In the genomic region with DNA sequence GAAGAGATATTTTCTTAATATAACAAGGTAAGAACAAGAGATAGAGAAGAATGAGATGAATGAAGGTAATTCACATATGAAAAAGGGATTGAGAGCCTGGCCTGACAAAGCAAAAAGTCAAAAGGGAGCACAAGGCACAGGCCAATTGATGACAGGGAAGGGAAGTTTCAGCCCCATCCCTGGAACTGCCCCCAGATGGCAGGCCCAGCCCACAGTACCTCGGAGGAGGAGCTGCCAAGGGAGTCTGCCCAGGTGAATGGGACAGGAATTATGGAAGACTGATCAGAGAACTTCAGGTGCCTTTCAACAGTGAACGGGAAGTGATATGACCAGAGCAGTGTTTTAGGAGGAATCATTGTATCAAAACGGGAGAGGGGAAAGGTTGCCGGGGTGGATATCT, we compare ENCODE assay signal across 19 cellular contexts. TPM values are rescaled to one million over a fixed set of nuclear protein-coding genes. Genes with fewer than 3 reads are reported as not detected.
DNase-seq lines count a peak whose midpoint lies in the region; ATAC-seq and TF ChIP-seq lines count a peak whose summit lies in the region.
"Had no signal": no experiment of that assay in that cellular context is flagged by ENCODE, and none has a peak within 500 bp of the region (broad histone marks: within the 10 kb centered on the region; RNA-seq: fewer than 3 reads in every experiment).

No MANE protein-coding gene starts in this region.

- H3K9me3 Mint-ChIP-seq in activated naive CD4-positive, alpha-beta T cell treated with anti-CD3 and anti-CD28 coated beads, Interleukin-2, amount 50 U/mL, for 24 hours, result no peaks in the 10 kb centered on the region
- no peaks in the 10 kb centered on the region for H3K9me3 Mint-ChIP-seq in activated naive CD4-positive, alpha-beta T cell treated with anti-CD3 and anti-CD28 coated beads, Interleukin-2, amount 50 U/mL, for 72 hours
- peaks cover 10% of the 10 kb centered on the region for H3K9me3 Mint-ChIP-seq in endodermal cell
- H3K9me3 Mint-ChIP-seq: HFFc6 had no signal

- H3K27ac ChIP-seq in HUES64 (ENCODE audit: low read depth, low read length) (0 out of 2 replicates have a peak overlapping the region, but pooled peaks have one; percentile 17), endodermal cell (ENCODE audit: low read depth, low read length) (no peak overlapping the region)
- H3K27ac ChIP-seq: GM23248, SJSA1 had no signal

- H3K9me3 ChIP-seq in HUES64 (ENCODE audit: insufficient read depth, low read depth, low read length), result peaks cover 13% of the 10 kb centered on the region
- H3K9me3 ChIP-seq in endodermal cell (ENCODE audit: control insufficient read depth, low read length), result peaks cover 29% of the 10 kb centered on the region
- H3K9me3 ChIP-seq: BE2C, SJSA1 had no signal

- peaks cover 26% of the 10 kb centered on the region for H3K36me3 Mint-ChIP-seq in activated naive CD4-positive, alpha-beta T cell treated with anti-CD3 and anti-CD28 coated beads, Interleukin-2, amount 50 U/mL, for 24 hours
- peaks cover 0 to 6% of the 10 kb centered on the region in 2 donors for H3K36me3 Mint-ChIP-seq in activated naive CD4-positive, alpha-beta T cell treated with anti-CD3 and anti-CD28 coated beads, Interleukin-2, amount 50 U/mL, for 72 hours
- H3K36me3 Mint-ChIP-seq in endodermal cell (ENCODE audit: low read depth), result peaks cover 12% of the 10 kb centered on the region

- no peak overlapping the region for H3K4me3 Mint-ChIP-seq in activated naive CD4-positive, alpha-beta T cell treated with anti-CD3 and anti-CD28 coated beads, Interleukin-2, amount 50 U/mL, for 24 hours
- no peak overlapping the region for H3K4me3 Mint-ChIP-seq in endodermal cell
- H3K4me3 Mint-ChIP-seq: HFFc6 had no signal

- H3K27me3 Mint-ChIP-seq in activated naive CD4-positive, alpha-beta T cell treated with anti-CD3 and anti-CD28 coated beads, Interleukin-2, amount 50 U/mL, for 24 hours, result no peaks in the 10 kb centered on the region
- no peaks in the 10 kb centered on the region for H3K27me3 Mint-ChIP-seq in endodermal cell (ENCODE audit: insufficient read depth)

- ATAC-seq in activated naive CD4-positive, alpha-beta T cell treated with anti-CD3 and anti-CD28 coated beads, Interleukin-2, amount 50 U/mL, for 72 hours, result no peak
- ATAC-seq: Right ventricle myocardium inferior had no signal

- H3K4me1 ChIP-seq in HUES64 (ENCODE audit: insufficient read depth, low read length), result peaks cover 15% of the 10 kb centered on the region
- H3K4me1 ChIP-seq in endodermal cell (ENCODE audit: control insufficient read depth, insufficient read depth, low read length), result no peaks in the 10 kb centered on the region
- H3K4me1 ChIP-seq: BE2C, SJSA1 had no signal

- peak; percentile 21 for TF ChIP-seq CTCF in endodermal cell (conservative IDR thresholded peaks at IDR 0.05)

- no peaks in the 10 kb centered on the region for H3K27me3 ChIP-seq in HUES64 (ENCODE audit: insufficient read depth, low read length)
- no peaks in the 10 kb centered on the region for H3K27me3 ChIP-seq in endodermal cell (ENCODE audit: control insufficient read depth, insufficient read depth, low read length, poor library complexity, severe bottlenecking)
- H3K27me3 ChIP-seq: BE2C, SJSA1 had no signal

- no peak overlapping the region for H3K4me3 ChIP-seq in HUES64 (ENCODE audit: low read length)
- no peak overlapping the region for H3K4me3 ChIP-seq in endodermal cell (ENCODE audit: low read length)
- H3K4me3 ChIP-seq: GM23248, SJSA1 had no signal

- no peak for DNase-seq in activated naive CD4-positive, alpha-beta T cell treated with anti-CD3 and anti-CD28 coated beads, Interleukin-2, amount 50 U/mL, for 72 hours (ENCODE audit: low spot score in 2 of 2)
- peak; percentile 78 for DNase-seq in endodermal cell
- no peak for DNase-seq in NCI-H1436 (lab: John Stamatoyannopoulos, UW)
- no peak for DNase-seq in mucosa of gallbladder (ENCODE audit: low spot score)
- no peak for DNase-seq in nucleus accumbens (lab: John Stamatoyannopoulos, UW)
- DNase-seq: BE2C, DND-41, GM23248, HFFc6, MM.1S, NCI-H1048, NCI-H1436 treated with DMSO at 0.1 percent for 48 hours, NCI-H1930, NCI-H2171, NCI-H524 treated with DMSO at 0.1 percent for 48 hours had no signal

- 87% methylated on average over 4 of the region's 4 CpGs for WGBS in HUES64
- 91 to 94% methylated on average over 4 of the region's 4 CpGs for WGBS in endodermal cell (ENCODE audit: insufficient coverage in 1 of 2, insufficient read length in 1 of 2), 2 experiments

- H3K36me3 ChIP-seq in HUES64 (ENCODE audit: insufficient read depth, low read length), result no peaks in the 10 kb centered on the region; the same call in 1 of the 2 replicates
- H3K36me3 ChIP-seq in endodermal cell (ENCODE audit: control insufficient read depth, insufficient read depth, low read length), result peaks cover 9% of the 10 kb centered on the region

- H3K27ac Mint-ChIP-seq in activated naive CD4-positive, alpha-beta T cell treated with anti-CD3 and anti-CD28 coated beads, Interleukin-2, amount 50 U/mL, for 24 hours, result peak overlapping the region; percentile 9
- peak overlapping the region in 1 of 2 donors; percentile 27 for H3K27ac Mint-ChIP-seq in activated naive CD4-positive, alpha-beta T cell treated with anti-CD3 and anti-CD28 coated beads, Interleukin-2, amount 50 U/mL, for 72 hours
- H3K27ac Mint-ChIP-seq in endodermal cell, result no peak overlapping the region
- H3K27ac Mint-ChIP-seq: HFFc6 had no signal

- H3K9ac ChIP-seq in HUES64 (ENCODE audit: low read depth, low read length), result no peak overlapping the region
- H3K9ac ChIP-seq in endodermal cell (ENCODE audit: extremely low read depth, low read length, poor library complexity, severe bottlenecking), result no peak overlapping the region
- H3K9ac ChIP-seq: GM23248 had no signal

- no peaks in the 10 kb centered on the region for H3K4me1 Mint-ChIP-seq in activated naive CD4-positive, alpha-beta T cell treated with anti-CD3 and anti-CD28 coated beads, Interleukin-2, amount 50 U/mL, for 24 hours
- peaks cover 3% of the 10 kb centered on the region for H3K4me1 Mint-ChIP-seq in endodermal cell

RNA-seq across cellular contexts. Expression of a gene that starts 15.7 kb away (rescaled TPM):
- 10 to 100 TPM; 43.9 to 56.2 TPM for total RNA-seq in activated naive CD4-positive, alpha-beta T cell treated with anti-CD3 and anti-CD28 coated beads, Interleukin-2, amount 50 U/mL, for 72 hours
- polyA plus RNA-seq in HUES64 (2013, experiment 1 of 2), result 138 TPM
- polyA plus RNA-seq in HUES64 (2013, experiment 2 of 2), result 145 TPM
- total RNA-seq in endodermal cell (10 to 100 TPM; 59.6 to 66.5 TPM), mucosa of gallbladder (10.9 TPM)
- polyA plus RNA-seq in endodermal cell (2013, experiment 1 of 2), result 151 TPM
- 143 TPM for polyA plus RNA-seq in endodermal cell (2013, experiment 2 of 2)
